ENCODE assay signal across 9 cellular contexts in the genomic region with DNA sequence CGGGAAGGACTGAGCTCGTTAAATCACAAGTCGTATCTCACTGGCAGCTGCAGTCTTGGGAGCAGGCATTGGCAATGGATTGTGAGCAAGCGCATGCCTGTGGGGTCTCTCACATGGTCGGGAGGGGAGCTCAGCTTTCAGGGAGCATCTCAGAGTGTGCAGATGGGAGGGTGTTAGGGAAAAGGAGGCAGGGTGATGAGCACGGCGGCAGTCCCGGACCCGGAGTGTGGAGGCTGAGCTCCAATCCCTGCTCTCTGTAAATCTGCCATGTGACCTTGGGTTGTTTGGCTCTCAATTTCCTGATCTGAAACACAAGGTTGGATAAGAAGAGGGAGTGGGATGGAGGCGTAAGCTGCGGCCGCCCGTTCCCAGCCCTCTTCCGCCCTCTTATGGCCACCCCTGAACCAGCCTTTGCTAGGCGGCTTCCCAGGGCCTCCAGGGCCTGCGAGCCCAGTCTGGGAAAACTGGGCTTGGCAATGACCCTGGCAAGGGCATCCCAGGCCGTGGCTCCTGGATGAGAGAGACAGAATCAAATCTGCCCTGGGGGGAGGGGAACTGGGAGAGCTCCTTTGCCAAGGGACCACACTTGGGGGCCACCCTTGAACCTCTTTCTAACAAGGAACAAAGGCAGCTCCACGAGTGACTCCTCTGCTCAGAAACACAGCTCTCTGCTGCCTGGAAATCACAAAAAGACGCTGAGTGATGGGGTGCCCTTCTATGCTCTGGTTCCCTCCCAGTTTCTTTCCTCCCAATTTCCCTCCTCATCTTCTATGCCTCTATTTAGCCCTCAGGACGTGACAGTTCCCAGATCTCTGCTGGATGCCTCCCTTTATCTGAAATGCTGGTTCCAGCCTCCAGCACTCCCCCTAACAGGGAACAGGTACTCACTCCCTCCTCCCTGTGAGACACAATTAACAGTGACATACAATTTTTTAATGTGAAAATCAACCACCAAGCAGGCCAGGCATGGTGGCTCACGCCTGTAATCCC. TPM values are rescaled to one million over a fixed set of nuclear protein-coding genes. Genes with fewer than 3 reads are reported as not detected.
DNase-seq lines count a peak whose midpoint lies in the region; ATAC-seq and TF ChIP-seq lines count a peak whose summit lies in the region.
"Had no signal": no experiment of that assay in that cellular context is flagged by ENCODE, and none has a peak within 500 bp of the region (broad histone marks: within the 10 kb centered on the region; RNA-seq: fewer than 3 reads in every experiment).

No MANE protein-coding gene starts in this region.

- CTCF ChIA-PET in Caco-2 (lab: Charles Lee) = interaction anchor here (0.6 to 3.1 kb wide), 15 partner anchors 10 to 1103 kb away, joined by 3 to 56 read pairs (median 4); partner anchors contain the start of genes LOXL4 and R3HCC1L

- H3K9ac ChIP-seq in OCI-LY1 (ENCODE audit: low read length) (no peak overlapping the region), smooth muscle cell (ENCODE audit: low read depth) (no peak overlapping the region)

- BruUV-seq in Caco-2 (replicated peaks; lab: Mats Ljungman, UMichigan) = no TSS peak

- H3K4me3 ChIP-seq in Caco-2 (ENCODE audit: low read depth, low read length) (peak overlapping the region; percentile 3; the same call in 1 of the 2 replicates), OCI-LY1 (ENCODE audit: low read depth, low read length, poor library complexity, severe bottlenecking) (no peak overlapping the region), smooth muscle cell (no peak overlapping the region)

- 16% methylated on average over 21 of the region's 21 CpGs for WGBS in smooth muscle cell (ENCODE audit: low lambda C conversion rate)

- H3K79me2 ChIP-seq in OCI-LY1 (ENCODE audit: insufficient read depth, low read length) (no peaks in the 10 kb centered on the region), smooth muscle cell (ENCODE audit: low read depth) (no peaks in the 10 kb centered on the region)

- H4K20me1 ChIP-seq in OCI-LY1 (ENCODE audit: insufficient read depth, low read length) (no peaks in the 10 kb centered on the region), smooth muscle cell (ENCODE audit: low read depth) (no peaks in the 10 kb centered on the region)

- H3K27ac Mint-ChIP-seq in Caco-2 (ENCODE audit: unreplicated experiment) = peak overlapping the region; percentile 62

- H3K4me3 Mint-ChIP-seq in Caco-2 (ENCODE audit: unreplicated experiment) = peak overlapping the region; percentile 57

- no peak overlapping the region for H2AFZ ChIP-seq in OCI-LY1 (ENCODE audit: low read length)
- H2AFZ ChIP-seq in smooth muscle cell (ENCODE audit: low read depth) = peak overlapping the region; percentile 1

- no peak overlapping the region for H3K4me2 ChIP-seq in OCI-LY1 (ENCODE audit: low read length)
- peak overlapping the region; percentile 65 for H3K4me2 ChIP-seq in smooth muscle cell

- H3F3A ChIP-seq in OCI-LY1 (ENCODE audit: insufficient read depth, low read length) (no peaks in the 10 kb centered on the region), smooth muscle cell (ENCODE audit: low read depth) (peaks cover 4% of the 10 kb centered on the region)

- no peaks in the 10 kb centered on the region for H3K36me3 Mint-ChIP-seq in Caco-2 (ENCODE audit: insufficient read depth, unreplicated experiment)

- H3K27me3 Mint-ChIP-seq in Caco-2 (ENCODE audit: insufficient read depth, unreplicated experiment) = peaks cover 8% of the 10 kb centered on the region

- H3K36me3 ChIP-seq in Caco-2 (ENCODE audit: control insufficient read depth, insufficient read depth, low read length) (no peaks in the 10 kb centered on the region), OCI-LY1 (ENCODE audit: insufficient read depth, low read length) (no peaks in the 10 kb centered on the region), smooth muscle cell (ENCODE audit: low read depth) (no peaks in the 10 kb centered on the region)

- H3K4me1 ChIP-seq in Caco-2 = peaks cover 4% of the 10 kb centered on the region; the same call in 1 of the 2 replicates
- no peaks in the 10 kb centered on the region for H3K4me1 ChIP-seq in OCI-LY1 (ENCODE audit: insufficient read depth, low read length, severe bottlenecking)
- H3K4me1 ChIP-seq in smooth muscle cell (ENCODE audit: low read depth) = peaks cover 5% of the 10 kb centered on the region

- POLR2A ChIA-PET in Caco-2 (lab: Charles Lee) = interaction anchor here (0.6 kb wide), 1 partner anchor 38 kb away, joined by 3 read pairs; no protein-coding TSS in a partner anchor

- H3K4me1 Mint-ChIP-seq in Caco-2 (ENCODE audit: low read depth, unreplicated experiment) = no peaks in the 10 kb centered on the region

- DNase-seq in Caco-2 (peak; percentile 72 to 80), cerebellum (ENCODE audit: low spot score) (peak; percentile 92), islet precursor cell (peak; percentile 92), smooth muscle cell (lab: John Stamatoyannopoulos, UW; ENCODE audit: unreplicated experiment) (peak; percentile 54)

- no peaks in the 10 kb centered on the region for H3K9me3 ChIP-seq in Caco-2
- no peaks in the 10 kb centered on the region for H3K9me3 ChIP-seq in OCI-LY1 (ENCODE audit: low read length)
- H3K9me3 ChIP-seq in smooth muscle cell (replicated peaks; ENCODE audit: low read depth) = no peaks in the 10 kb centered on the region

- intact Hi-C loops in Caco-2 (cut with micrococcal nuclease; ENCODE audit: unreplicated experiment) = loop anchor here (1.0 to 2.0 kb wide), 5 partner anchors 39 to 395 kb away; no protein-coding TSS in a partner anchor

- H3K9me2 ChIP-seq in OCI-LY1 (ENCODE audit: low read depth, low read length) = no peaks in the 10 kb centered on the region

- H3K27ac ChIP-seq in OCI-LY1 (ENCODE audit: low read depth, low read length, poor library complexity, severe bottlenecking) (no peak overlapping the region), smooth muscle cell (ENCODE audit: low read depth) (no peak overlapping the region)

- no peaks in the 10 kb centered on the region for H3K27me3 ChIP-seq in Caco-2 (replicated peaks; ENCODE audit: control insufficient read depth, insufficient read depth, low read length)
- no peaks in the 10 kb centered on the region for H3K27me3 ChIP-seq in OCI-LY1 (ENCODE audit: insufficient read depth, low read length)
- H3K27me3 ChIP-seq in smooth muscle cell (ENCODE audit: low read depth) = peaks cover 3% of the 10 kb centered on the region

- TF ChIP-seq CTCF in Caco-2 (IDR thresholded peaks at IDR 0.05; ENCODE audit: insufficient read depth in 1 of 2, low read depth in 1 of 2, low read length in 1 of 2, severe bottlenecking in 1 of 2, unreplicated experiment in 1 of 2) = peak; percentile 84 to 95
- peak; percentile 43; the same call in 1 of the 2 replicates for TF ChIP-seq CTCF in OCI-LY1 (IDR thresholded peaks at IDR 0.05; ENCODE audit: low read length)
- peak; percentile 75 for TF ChIP-seq CTCF in smooth muscle cell (IDR thresholded peaks at IDR 0.05; ENCODE audit: borderline replicate concordance, insufficient read depth, poor library complexity, severe bottlenecking)

- H3K9me3 Mint-ChIP-seq in Caco-2 (ENCODE audit: unreplicated experiment) = no peaks in the 10 kb centered on the region

- peak; percentile 48 for ATAC-seq in HG02852 (IDR thresholded peaks at IDR 0.05; ENCODE audit: unreplicated experiment)
- ATAC-seq in GM18873 (IDR thresholded peaks at IDR 0.05; ENCODE audit: low FRiP score, unreplicated experiment) = no peak
- ATAC-seq in HG02870 (IDR thresholded peaks at IDR 0.05; ENCODE audit: unreplicated experiment) = no peak

RNA-seq across cellular contexts. Expression of gene LOXL4, which starts 41.7 kb away (rescaled TPM):
- total RNA-seq in Caco-2 (2022) (2.1 and 3.7 TPM in 2 replicates), cerebellum (0.27 TPM), smooth muscle cell (19.8 and 27.7 TPM in 2 replicates)
- polyA plus RNA-seq in smooth muscle cell = 36.2 and 60.2 TPM in 2 replicates
- total RNA-seq: T-helper 1 cell treated with Interleukin-12 subunit alpha and Interleukin-12 subunit beta and Interleukin-4 antibody, amounts not matched to agents 30 ng/mL and 1 ng/mL, for 36 hours had no signal
